Comparison of ENCODE assay signal across 26 cellular contexts in genomic region chr1:116343019-116343418, GRCh38.
"Had no signal": no experiment of that assay in that cellular context is flagged by ENCODE, and none has a peak within 500 bp of the region (broad histone marks: within the 10 kb centered on the region; RNA-seq: fewer than 3 reads in every experiment).

No MANE protein-coding gene starts in this region.

- H3K27ac Mint-ChIP-seq: activated CD4-positive, alpha-beta memory T cell treated with anti-CD3 and anti-CD28 coated beads, Interleukin-2, amount 10 ng/mL, durations not matched to agents 7 days and 5 days; activated CD8-positive, alpha-beta memory T cell treated with anti-CD3 and anti-CD28 coated beads, Interleukin-2, amount 10 ng/mL, durations not matched to agents 7 days and 5 days; activated naive CD4-positive, alpha-beta T cell treated with anti-CD3 and anti-CD28 coated beads, Interleukin-2, amount 10 ng/mL, durations not matched to agents 7 days and 5 days; activated naive CD8-positive, alpha-beta T cell treated with anti-CD3 and anti-CD28 coated beads for 36 hours; T-helper 2 cell treated with Interferon-gamma antibody and Interleukin-4, amounts not matched to agents 5 μg/mL and 100 μg/mL, for 36 hours; WTC11 had no signal

- H3K4me3 Mint-ChIP-seq: activated CD4-positive, alpha-beta memory T cell treated with anti-CD3 and anti-CD28 coated beads, Interleukin-2, amount 10 ng/mL, durations not matched to agents 7 days and 5 days; activated CD8-positive, alpha-beta memory T cell treated with anti-CD3 and anti-CD28 coated beads, Interleukin-2, amount 10 ng/mL, durations not matched to agents 7 days and 5 days; activated naive CD4-positive, alpha-beta T cell treated with anti-CD3 and anti-CD28 coated beads, Interleukin-2, amount 10 ng/mL, durations not matched to agents 7 days and 5 days; activated naive CD8-positive, alpha-beta T cell treated with anti-CD3 and anti-CD28 coated beads for 36 hours; T-helper 2 cell treated with Interferon-gamma antibody and Interleukin-4, amounts not matched to agents 5 μg/mL and 100 μg/mL, for 36 hours; WTC11 had no signal

- H3K27ac ChIP-seq: brain microvascular endothelial cell, SJCRH30, SK-N-MC had no signal

- ATAC-seq: activated CD8-positive, alpha-beta memory T cell treated with anti-CD3 and anti-CD28 coated beads, Interleukin-2, amount 10 ng/mL, durations not matched to agents 7 days and 5 days; Panc1; WTC11 had no signal

- H3K36me3 ChIP-seq: brain microvascular endothelial cell, SJCRH30 had no signal

- H3K4me3 ChIP-seq: SJCRH30, SK-N-MC had no signal

- H3K27me3 ChIP-seq: brain microvascular endothelial cell, SJCRH30 had no signal

- H3K4me1 ChIP-seq: SJCRH30 had no signal

- H3K9me3 Mint-ChIP-seq: activated CD4-positive, alpha-beta memory T cell treated with anti-CD3 and anti-CD28 coated beads, Interleukin-2, amount 10 ng/mL, durations not matched to agents 7 days and 5 days; activated naive CD4-positive, alpha-beta T cell treated with anti-CD3 and anti-CD28 coated beads, Interleukin-2, amount 10 ng/mL, durations not matched to agents 7 days and 5 days; activated naive CD8-positive, alpha-beta T cell treated with anti-CD3 and anti-CD28 coated beads for 36 hours; T-helper 2 cell treated with Interferon-gamma antibody and Interleukin-4, amounts not matched to agents 5 μg/mL and 100 μg/mL, for 36 hours; WTC11 had no signal

- DNase-seq: activated CD4-positive, alpha-beta memory T cell treated with anti-CD3 and anti-CD28 coated beads, Interleukin-2, amount 10 ng/mL, durations not matched to agents 7 days and 5 days; activated CD4-positive, alpha-beta T cell treated with anti-CD3 and anti-CD28 coated beads for 48 hours; activated CD8-positive, alpha-beta memory T cell treated with anti-CD3 and anti-CD28 coated beads for 24 hours; activated CD8-positive, alpha-beta memory T cell treated with anti-CD3 and anti-CD28 coated beads, Interleukin-2, amount 10 ng/mL, durations not matched to agents 7 days and 5 days; activated CD8-positive, alpha-beta memory T cell treated with anti-CD3 and anti-CD28 coated beads, Interleukin-2, amount 50 U/mL, for 48 hours; activated gamma-delta T cell treated with Interleukin-2 at 50 U/mL for 16 hours; activated naive CD4-positive, alpha-beta T cell treated with anti-CD3 and anti-CD28 coated beads, Interleukin-2, amount 10 ng/mL, durations not matched to agents 7 days and 5 days; activated naive CD8-positive, alpha-beta T cell treated with anti-CD3 and anti-CD28 coated beads for 36 hours; amniotic stem cell; aorta; brain microvascular endothelial cell; central memory CD4-positive, alpha-beta T cell; NCI-H1048; NCI-H1105 treated with DMSO at 0.1 percent for 48 hours; NCI-H1436; NCI-H1694; NCI-H1930; NCI-H2081 treated with DMSO at 0.1 percent for 48 hours; NCI-H345; NCI-H524 treated with DMSO at 0.1 percent for 48 hours; SHP77; SJCRH30 had no signal

- H3K9me3 ChIP-seq: SJCRH30 had no signal

- H3K36me3 Mint-ChIP-seq: activated naive CD8-positive, alpha-beta T cell treated with anti-CD3 and anti-CD28 coated beads for 36 hours; WTC11 had no signal

- H3K27me3 Mint-ChIP-seq: activated CD4-positive, alpha-beta memory T cell treated with anti-CD3 and anti-CD28 coated beads, Interleukin-2, amount 10 ng/mL, durations not matched to agents 7 days and 5 days; activated naive CD8-positive, alpha-beta T cell treated with anti-CD3 and anti-CD28 coated beads for 36 hours had no signal
